Comparison of ENCODE assay signal across 9 cellular contexts in genomic region chr4:5010984-5011383, GRCh38. TPM values are rescaled to one million over a fixed set of nuclear protein-coding genes. Genes with fewer than 3 reads are reported as not detected.
"Had no signal": no experiment of that assay in that cellular context is flagged by ENCODE, and none has a peak within 500 bp of the region (broad histone marks: within the 10 kb centered on the region; RNA-seq: fewer than 3 reads in every experiment).

No MANE protein-coding gene starts in this region.

- H3K4me1 Mint-ChIP-seq: IgD-negative memory B cell had no signal

- H3K4me3 Mint-ChIP-seq: HFFc6, IgD-negative memory B cell had no signal

- H3K4me3 ChIP-seq: GM23248 had no signal

- H3K36me3 Mint-ChIP-seq: IgD-negative memory B cell had no signal

- H3K27ac ChIP-seq: GM23248, HL-60 had no signal

- H3K9me3 Mint-ChIP-seq: HFFc6, IgD-negative memory B cell had no signal

- H3K27ac Mint-ChIP-seq: HFFc6, IgD-negative memory B cell had no signal

- H3K9ac ChIP-seq: GM23248 had no signal

- ATAC-seq: HepG2 had no signal

- H2AFZ ChIP-seq: GM23248 had no signal

- DNase-seq: GM23248, GOT3, H7, HCEC 1CT, HFFc6, KBM-7 had no signal

RNA-seq across cellular contexts. Expression of gene CYTL1, which starts 8.3 kb away (rescaled TPM):
- total RNA-seq: GM23248, HepG2, HFFc6 had no signal

RNA-seq across cellular contexts. Expression of gene STK32B, which starts 40.3 kb away (rescaled TPM):
- total RNA-seq: HepG2 had no signal
